2 cellular contexts compared by ENCODE assay signal in the genomic region with DNA sequence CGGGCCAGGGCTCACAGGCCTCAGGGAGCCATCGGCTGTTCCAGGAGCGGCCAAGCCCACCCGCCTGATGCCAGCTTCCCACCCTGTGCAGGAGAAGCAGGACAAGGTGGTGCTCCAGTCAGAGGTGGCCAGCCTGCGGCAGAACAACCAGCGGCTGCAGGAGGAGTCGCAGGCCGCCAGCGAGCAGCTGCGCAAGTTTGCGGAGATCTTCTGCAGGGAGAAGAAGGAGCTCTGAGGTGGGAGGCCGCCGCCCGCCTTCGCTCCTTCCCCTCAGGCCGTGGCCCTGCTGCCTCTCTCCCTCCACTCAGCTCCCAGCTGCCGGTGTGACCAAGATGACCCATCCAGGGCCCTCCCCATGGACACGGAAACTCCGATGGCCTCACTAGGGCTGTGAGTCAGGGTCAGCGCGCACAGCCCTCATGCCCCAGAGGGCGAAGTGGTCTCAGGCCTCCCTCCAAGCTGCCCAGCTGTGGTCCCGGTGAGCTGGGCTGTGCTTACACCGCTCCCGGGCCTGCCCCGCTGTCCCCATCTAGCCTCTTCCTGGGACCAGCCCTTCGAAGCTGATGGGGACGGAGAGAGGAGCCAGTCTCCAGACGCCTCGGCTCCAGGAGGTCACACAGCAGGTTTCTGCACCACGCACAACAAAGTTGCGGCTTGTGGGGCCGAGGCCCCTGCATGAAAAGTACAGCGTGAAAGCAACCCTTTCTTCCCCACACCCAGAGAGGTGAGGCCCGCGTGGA.
TF ChIP-seq lines count a peak whose summit lies in the region.

No MANE protein-coding gene starts in this region.

TF ChIP-seq in IMR-90, 13 proteins besides CTCF, POLR2A, EP300 and RAD21:
- TF ChIP-seq BHLHE40 (IDR thresholded peaks at IDR 0.05; ENCODE audit: low read depth, low read length) (no peak), MAFK (IDR thresholded peaks at IDR 0.05; ENCODE audit: low read depth, low read length) (no peak)

TF ChIP-seq in endothelial cell of umbilical vein, 7 proteins besides CTCF, POLR2A, EP300 and RAD21:
- no peak for TF ChIP-seq EZH2 (IDR thresholded peaks at IDR 0.05; ENCODE audit: borderline replicate concordance, low read depth, low read length, severe bottlenecking)
- no peak for TF ChIP-seq FOS (IDR thresholded peaks at IDR 0.05; ENCODE audit: borderline replicate concordance, insufficient read depth, low read length)
- no peak for TF ChIP-seq MYC (IDR thresholded peaks at IDR 0.05; ENCODE audit: low read depth, low read length)
- no peak for TF ChIP-seq JUN (IDR thresholded peaks at IDR 0.05; ENCODE audit: borderline replicate concordance, insufficient read depth, insufficient read length, low read depth)
- TF ChIP-seq POLR2AphosphoS5 (IDR thresholded peaks at IDR 0.05; ENCODE audit: insufficient read depth, low read depth, low read length), result no peak
- TF ChIP-seq GATA2 (IDR thresholded peaks at IDR 0.05; ENCODE audit: insufficient read depth, insufficient read length, low read depth, low read length), result no peak
- TF ChIP-seq, protein P1, sequence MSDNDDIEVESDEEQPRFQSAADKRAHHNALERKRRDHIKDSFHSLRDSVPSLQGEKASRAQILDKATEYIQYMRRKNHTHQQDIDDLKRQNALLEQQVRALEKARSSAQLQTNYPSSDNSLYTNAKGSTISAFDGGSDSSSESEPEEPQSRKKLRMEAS (IDR thresholded peaks at IDR 0.05; ENCODE audit: insufficient read depth, insufficient read length), result no peak
